Comparison of ENCODE assay signal across 19 cellular contexts in the genomic region with DNA sequence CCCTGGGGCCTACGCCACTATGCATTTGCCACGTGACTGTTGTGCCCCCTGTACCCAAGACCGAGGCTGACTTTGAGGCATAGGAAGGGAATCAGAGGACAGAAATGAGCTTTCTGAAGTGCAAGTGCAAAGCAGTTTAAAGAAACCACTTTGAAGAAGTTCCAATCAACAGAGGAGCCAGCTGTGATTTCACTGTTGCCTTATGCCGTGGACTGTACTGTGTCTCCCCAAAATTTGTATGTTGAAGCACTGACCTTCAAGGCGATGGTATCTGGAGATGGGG.
DNase-seq lines count a peak whose midpoint lies in the region; ATAC-seq and TF ChIP-seq lines count a peak whose summit lies in the region.
"Had no signal": no experiment of that assay in that cellular context is flagged by ENCODE, and none has a peak within 500 bp of the region (broad histone marks: within the 10 kb centered on the region; RNA-seq: fewer than 3 reads in every experiment).

No MANE protein-coding gene starts in this region.

- no peak for TF ChIP-seq POLR2A in spleen (IDR thresholded peaks at IDR 0.05)

- H3K4me1 ChIP-seq in spleen: peaks cover 0 to 56% (median 12%) of the 10 kb centered on the region in 6 donors

- peaks cover 12 to 24% of the 10 kb centered on the region in 2 donors for H3K27me3 Mint-ChIP-seq in natural killer cell treated with Interleukin-12 subunit alpha and Interleukin-12 subunit beta and Interleukin-15 and Interleukin-18, amount 100 ng/mL, for 72 hours
- peaks cover 42 to 68% of the 10 kb centered on the region in 2 donors for H3K27me3 Mint-ChIP-seq in natural killer cell (ENCODE audit: low read depth in 2 of 2)

- peak overlapping the region in 5 of 8 donors; percentile 21 to 70 (median 38) for H3K27ac ChIP-seq in spleen
- H3K27ac ChIP-seq: BLaER1 had no signal

- no peaks in the 10 kb centered on the region for H3K36me3 ChIP-seq in spleen
- H3K36me3 ChIP-seq: BLaER1 had no signal

- H3K27me3 ChIP-seq in spleen (replicated peaks in 1 of 7): peaks cover 0 to 11% (median 0%) of the 10 kb centered on the region in 7 donors
- H3K27me3 ChIP-seq: BLaER1 had no signal

- TF ChIP-seq CTCF in natural killer cell (IDR thresholded peaks at IDR 0.05) (no peak), spleen (IDR thresholded peaks at IDR 0.05 in 8 of 11, conservative IDR thresholded peaks at IDR 0.05 in 3 of 11) (no peak)

- DNase-seq in natural killer cell treated with Interleukin-12 subunit alpha and Interleukin-12 subunit beta and Interleukin-15 and Interleukin-18, amount 100 ng/mL, for 72 hours (ENCODE audit: low spot score): no peak
- DNase-seq in natural killer cell (no peak), ecto neural progenitor cell (ENCODE audit: low spot score) (peak; percentile 30), spleen (no peak), NCI-H2196 (lab: John Stamatoyannopoulos, UW; ENCODE audit: unreplicated experiment) (no peak), cerebellar nuclear complex (lab: John Stamatoyannopoulos, UW) (no peak), GM19240 (ENCODE audit: insufficient read length, low spot score) (no peak)
- DNase-seq: 8988T; Calu3; CD8-positive, alpha-beta T cell; DMS79 treated with DMSO at 0.1 percent for 48 hours; GF-D8; GOT3; H7; HFFc6 had no signal

- peaks cover 17 to 35% of the 10 kb centered on the region in 2 donors for H3K4me1 Mint-ChIP-seq in natural killer cell treated with Interleukin-12 subunit alpha and Interleukin-12 subunit beta and Interleukin-15 and Interleukin-18, amount 100 ng/mL, for 72 hours (ENCODE audit: low read depth in 2 of 2)
- H3K4me1 Mint-ChIP-seq in natural killer cell: peaks cover 7 to 21% of the 10 kb centered on the region in 2 donors

- no peaks in the 10 kb centered on the region for H3K9me3 ChIP-seq in spleen
- H3K9me3 ChIP-seq: BLaER1 had no signal

- no peak overlapping the region for H3K4me3 Mint-ChIP-seq in natural killer cell treated with Interleukin-12 subunit alpha and Interleukin-12 subunit beta and Interleukin-15 and Interleukin-18, amount 100 ng/mL, for 72 hours
- H3K4me3 Mint-ChIP-seq in natural killer cell: no peak overlapping the region
- H3K4me3 Mint-ChIP-seq: CD8-positive, alpha-beta T cell; HFFc6 had no signal

- no peaks in the 10 kb centered on the region for H3K36me3 Mint-ChIP-seq in natural killer cell treated with Interleukin-12 subunit alpha and Interleukin-12 subunit beta and Interleukin-15 and Interleukin-18, amount 100 ng/mL, for 72 hours
- no peaks in the 10 kb centered on the region for H3K36me3 Mint-ChIP-seq in natural killer cell
- H3K36me3 Mint-ChIP-seq: CD14-positive monocyte; CD8-positive, alpha-beta T cell had no signal

- intact Hi-C loops in natural killer cell (cut with micrococcal nuclease): no loop called here
- intact Hi-C loops in spleen (cut with DNase I; ENCODE audit: low total_unique reads): no loop called here

- peak overlapping the region; percentile 11 to 79 for H3K27ac Mint-ChIP-seq in natural killer cell treated with Interleukin-12 subunit alpha and Interleukin-12 subunit beta and Interleukin-15 and Interleukin-18, amount 100 ng/mL, for 72 hours
- no peak overlapping the region for H3K27ac Mint-ChIP-seq in natural killer cell
- H3K27ac Mint-ChIP-seq: HFFc6 had no signal

- H3K4me3 ChIP-seq in spleen: peak overlapping the region in 1 of 8 donors; percentile 25
- H3K4me3 ChIP-seq: BLaER1 had no signal

- no peaks in the 10 kb centered on the region for H3K9me3 Mint-ChIP-seq in natural killer cell treated with Interleukin-12 subunit alpha and Interleukin-12 subunit beta and Interleukin-15 and Interleukin-18, amount 100 ng/mL, for 72 hours
- no peaks in the 10 kb centered on the region for H3K9me3 Mint-ChIP-seq in natural killer cell
- H3K9me3 Mint-ChIP-seq: CD8-positive, alpha-beta T cell; HFFc6 had no signal

- WGBS in spleen, 5 donors: 74 to 93% (median 90%) methylated on average over 5 of the region's 5 CpGs

- ATAC-seq in natural killer cell treated with Interleukin-12 subunit alpha and Interleukin-12 subunit beta and Interleukin-15 and Interleukin-18, amount 100 ng/mL, for 72 hours: no peak
- no peak for ATAC-seq in natural killer cell
- ATAC-seq: CD8-positive, alpha-beta T cell; HCT116; HepG2 had no signal

Comparison
In these comparisons a context has a peak if more than half of its experiments do, and no peak if none do; other contexts are left out.
1. H3K27ac Mint-ChIP-seq: peak in natural killer cell treated with Interleukin-12 subunit alpha and Interleukin-12 subunit beta and Interleukin-15 and Interleukin-18, amount 100 ng/mL, for 72 hours (2 of 2); none in natural killer cell (0 of 2).